Comparison of ENCODE assay signal across 8 cellular contexts in the genomic region with DNA sequence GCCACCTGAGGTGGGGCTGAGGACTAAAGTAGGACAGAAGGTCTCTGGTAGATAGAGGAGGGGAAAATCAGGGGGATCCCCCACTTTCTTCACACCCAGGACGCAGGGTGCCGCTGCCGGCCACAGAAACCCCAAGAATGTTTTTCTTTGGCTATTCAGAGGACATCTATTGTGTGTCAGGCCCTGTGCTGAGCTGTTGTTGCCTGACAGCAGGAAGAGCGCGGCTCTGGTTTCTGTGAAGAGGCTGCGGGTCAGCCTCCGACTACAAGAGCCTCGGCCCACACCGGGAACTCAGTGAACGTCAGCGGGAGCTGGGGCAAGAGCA. TPM values are rescaled to one million over a fixed set of nuclear protein-coding genes. Genes with fewer than 3 reads are reported as not detected.
DNase-seq lines count a peak whose midpoint lies in the region; ATAC-seq lines count a peak whose summit lies in the region.

No MANE protein-coding gene starts in this region.

- H3K9me3 Mint-ChIP-seq in CD4-positive, CD25-positive, alpha-beta regulatory T cell: no peaks in the 10 kb centered on the region

- peaks cover 9% of the 10 kb centered on the region for H3K27me3 Mint-ChIP-seq in CD4-positive, CD25-positive, alpha-beta regulatory T cell

- H2AFZ ChIP-seq in neuronal stem cell (ENCODE audit: low read length): peak overlapping the region; percentile 97

- peaks cover 3% of the 10 kb centered on the region for H3K36me3 ChIP-seq in CD4-positive, CD25-positive, alpha-beta regulatory T cell (ENCODE audit: control insufficient read depth, insufficient read depth, low read length)
- H3K36me3 ChIP-seq in esophagus (ENCODE audit: control insufficient read depth in 2 of 2, insufficient read depth in 2 of 2, low read length in 1 of 2) (no peaks in the 10 kb centered on the region), neuronal stem cell (replicated peaks in 1 of 2; ENCODE audit: control insufficient read depth in 2 of 2, insufficient read depth in 2 of 2, low read length in 2 of 2) (peaks cover 4 to 14% of the 10 kb centered on the region in 2 donors)

- no peak overlapping the region for H2BK12ac ChIP-seq in neuronal stem cell (ENCODE audit: low read length)

- peak overlapping the region; percentile 69 for H2BK5ac ChIP-seq in neuronal stem cell (ENCODE audit: low read length)

- H3K4me1 ChIP-seq in CD4-positive, CD25-positive, alpha-beta regulatory T cell (ENCODE audit: control insufficient read depth, insufficient read depth, low read length, poor library complexity, severe bottlenecking): peaks cover 58% of the 10 kb centered on the region
- H3K4me1 ChIP-seq in esophagus (ENCODE audit: control insufficient read depth in 2 of 2, insufficient read depth in 2 of 2, low read length in 1 of 2) (peaks cover 0 to 9% of the 10 kb centered on the region in 2 donors), neuronal stem cell (ENCODE audit: control insufficient read depth in 2 of 2, insufficient read depth in 1 of 2, low read depth in 1 of 2, low read length in 2 of 2) (peaks cover 15 to 42% of the 10 kb centered on the region in 2 donors)

- H3K23ac ChIP-seq in neuronal stem cell (ENCODE audit: low read depth, low read length, poor library complexity): peak overlapping the region; percentile 3

- peaks cover 10% of the 10 kb centered on the region for H3K36me3 Mint-ChIP-seq in CD4-positive, CD25-positive, alpha-beta regulatory T cell

- H3K14ac ChIP-seq in neuronal stem cell (ENCODE audit: low read length): no peak overlapping the region

- H4K91ac ChIP-seq in neuronal stem cell (ENCODE audit: low read depth, low read length, poor library complexity): no peak overlapping the region

- peak overlapping the region; percentile 75 for H3K4me3 ChIP-seq in CD4-positive, CD25-positive, alpha-beta regulatory T cell (ENCODE audit: low read depth, low read length)
- H3K4me3 ChIP-seq in esophagus (ENCODE audit: low read depth in 1 of 2, low read length in 2 of 2): peak overlapping the region; percentile 74
- H3K4me3 ChIP-seq in neuronal stem cell (ENCODE audit: low read length in 2 of 2): peak overlapping the region; percentile 89 to 90

- 1% methylated on average over 11 of the region's 11 CpGs for WGBS in esophagus, 2 donors
- WGBS in neuronal stem cell (ENCODE audit: extremely low coverage in 2 of 2, insufficient read length in 2 of 2, insufficient replicate concordance in 1 of 2), 2 donors: no CpG with 5 or more reads among the region's 11 CpGs

- no peaks in the 10 kb centered on the region for H3K9me3 ChIP-seq in CD4-positive, CD25-positive, alpha-beta regulatory T cell (ENCODE audit: control insufficient read depth in 2 of 2, low read length in 2 of 2)
- H3K9me3 ChIP-seq in esophagus (ENCODE audit: control insufficient read depth in 2 of 2, insufficient read depth in 1 of 2, low read depth in 1 of 2, low read length in 1 of 2) (no peaks in the 10 kb centered on the region), neuronal stem cell (replicated peaks in 1 of 2; ENCODE audit: control insufficient read depth in 2 of 2, insufficient read depth in 1 of 2, low read depth in 1 of 2, low read length in 2 of 2) (no peaks in the 10 kb centered on the region)

- peak overlapping the region; percentile 95 for H3K4me2 ChIP-seq in neuronal stem cell (ENCODE audit: insufficient read depth, low read length, poor library complexity, severe bottlenecking)

- peaks cover 2% of the 10 kb centered on the region for H3K79me1 ChIP-seq in neuronal stem cell (ENCODE audit: low read depth, low read length)

- H2BK15ac ChIP-seq in neuronal stem cell (ENCODE audit: low read length): no peak overlapping the region

- no peak overlapping the region for H4K8ac ChIP-seq in neuronal stem cell (ENCODE audit: low read depth, low read length)

- no peak overlapping the region for H3K4ac ChIP-seq in neuronal stem cell (ENCODE audit: low read length)

- H3K4me1 Mint-ChIP-seq in CD4-positive, CD25-positive, alpha-beta regulatory T cell: peaks cover 18 to 77% (median 51%) of the 10 kb centered on the region in 4 donors

- peak overlapping the region; percentile 44 for H2AK5ac ChIP-seq in neuronal stem cell (ENCODE audit: low read depth, low read length)

- H3K4me3 Mint-ChIP-seq in CD4-positive, CD25-positive, alpha-beta regulatory T cell: peak overlapping the region; percentile 96 to 100 (median 98)

- peak overlapping the region; percentile 93 to 100 (median 100) for H3K27ac Mint-ChIP-seq in CD4-positive, CD25-positive, alpha-beta regulatory T cell

- peak overlapping the region; percentile 74 for H3K18ac ChIP-seq in neuronal stem cell (ENCODE audit: low read length)

- ATAC-seq in CD4-positive, CD25-positive, alpha-beta regulatory T cell (ENCODE audit: low read depth in 2 of 2): peak; percentile 41
- peak; percentile 44 for ATAC-seq in GM19395 (IDR thresholded peaks at IDR 0.05; ENCODE audit: unreplicated experiment)
- peak; percentile 29 for ATAC-seq in HG03520 (IDR thresholded peaks at IDR 0.05; ENCODE audit: unreplicated experiment)
- no peak for ATAC-seq in HG03469 (IDR thresholded peaks at IDR 0.05; ENCODE audit: unreplicated experiment)

- H3K9ac ChIP-seq in neuronal stem cell (ENCODE audit: low read depth, low read length, poor library complexity): peak overlapping the region; percentile 91

- H2BK120ac ChIP-seq in neuronal stem cell (ENCODE audit: low read depth, low read length): no peak overlapping the region

- peak in 1 of 3 donors; percentile 87 for DNase-seq in CD4-positive, CD25-positive, alpha-beta regulatory T cell
- DNase-seq in activated CD4-positive, alpha-beta T cell treated with anti-CD3 and anti-CD28 coated beads, Interleukin-2, amount 50 U/mL, for 1 hour: peak; percentile 51
- DNase-seq in neuronal stem cell (ENCODE audit: low spot score) (no peak), cerebellar nuclear complex (lab: John Stamatoyannopoulos, UW) (no peak)

- H3K27ac ChIP-seq in CD4-positive, CD25-positive, alpha-beta regulatory T cell (ENCODE audit: insufficient read depth, low read length, poor library complexity, severe bottlenecking): peak overlapping the region; percentile 96
- H3K27ac ChIP-seq in esophagus (ENCODE audit: low read depth in 2 of 2, low read length in 1 of 2) (peak overlapping the region; percentile 98), neuronal stem cell (replicated peaks; ENCODE audit: low read length) (peak overlapping the region; percentile 97)

- no peaks in the 10 kb centered on the region for H3K27me3 ChIP-seq in CD4-positive, CD25-positive, alpha-beta regulatory T cell (ENCODE audit: control insufficient read depth, insufficient read depth, low read length)
- H3K27me3 ChIP-seq in esophagus (ENCODE audit: control insufficient read depth in 1 of 2, insufficient read depth in 2 of 2, low read length in 2 of 2) (no peaks in the 10 kb centered on the region), neuronal stem cell (ENCODE audit: control insufficient read depth in 3 of 3, insufficient read depth in 3 of 3, low read depth in 1 of 3, low read length in 3 of 3) (no peaks in the 10 kb centered on the region)

RNA-seq across cellular contexts. Expression of a gene that starts 0.4 kb away (rescaled TPM):
- 8.6 TPM for total RNA-seq in CD4-positive, CD25-positive, alpha-beta regulatory T cell
- 10 to 100 TPM in 2 of 4 donors, 1 to 10 TPM in 2; 8.3 to 13.2 (median 9.8) TPM for polyA plus RNA-seq in CD4-positive, CD25-positive, alpha-beta regulatory T cell
- 1 to 10 TPM; 5.1 to 7.1 TPM for polyA plus RNA-seq in esophagus
- 9.6 TPM for polyA plus RNA-seq in neuronal stem cell (2013, experiment 1 of 2)
- 9.7 TPM for polyA plus RNA-seq in neuronal stem cell (2013, experiment 2 of 2)

RNA-seq across cellular contexts. Expression of a gene that starts 39.1 kb away (rescaled TPM):
- 73.6 TPM for total RNA-seq in CD4-positive, CD25-positive, alpha-beta regulatory T cell
- polyA plus RNA-seq in CD4-positive, CD25-positive, alpha-beta regulatory T cell: 10 to 100 TPM in 2 of 4 donors, 1 to 10 TPM in 2; 4.4 to 14.8 (median 10.3) TPM
- polyA plus RNA-seq in esophagus: 10 to 100 TPM; 14.4 to 15.0 TPM
- 44.5 TPM for polyA plus RNA-seq in neuronal stem cell (2013, experiment 1 of 2)
- polyA plus RNA-seq in neuronal stem cell (2013, experiment 2 of 2): 43.3 TPM
